Comparison of ENCODE assay signal across 2 cellular contexts in the genomic region with DNA sequence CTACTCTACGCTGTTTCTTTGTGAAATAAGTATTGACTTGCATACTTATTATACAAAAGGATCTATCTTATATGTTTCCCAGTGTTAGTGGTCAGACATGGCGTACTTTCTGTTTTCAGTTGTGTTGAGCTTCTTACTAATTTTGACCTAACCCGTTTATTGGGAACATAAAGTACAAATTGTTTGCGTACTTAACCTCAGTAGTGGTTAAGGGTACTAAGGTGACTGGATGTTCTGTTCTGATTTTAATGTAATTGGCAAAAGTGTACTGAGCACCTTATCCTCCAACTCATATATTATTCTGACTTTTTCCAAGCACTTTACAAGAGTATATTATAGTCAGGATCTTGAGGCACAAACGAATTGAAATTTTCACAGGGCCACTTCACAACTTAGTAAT.
TF ChIP-seq lines count a peak whose summit lies in the region.

No MANE protein-coding gene starts in this region.

TF ChIP-seq in GM23338, 12 proteins besides CTCF, POLR2A, EP300 and RAD21 (continued from another document):
- TF ChIP-seq, protein P1, sequence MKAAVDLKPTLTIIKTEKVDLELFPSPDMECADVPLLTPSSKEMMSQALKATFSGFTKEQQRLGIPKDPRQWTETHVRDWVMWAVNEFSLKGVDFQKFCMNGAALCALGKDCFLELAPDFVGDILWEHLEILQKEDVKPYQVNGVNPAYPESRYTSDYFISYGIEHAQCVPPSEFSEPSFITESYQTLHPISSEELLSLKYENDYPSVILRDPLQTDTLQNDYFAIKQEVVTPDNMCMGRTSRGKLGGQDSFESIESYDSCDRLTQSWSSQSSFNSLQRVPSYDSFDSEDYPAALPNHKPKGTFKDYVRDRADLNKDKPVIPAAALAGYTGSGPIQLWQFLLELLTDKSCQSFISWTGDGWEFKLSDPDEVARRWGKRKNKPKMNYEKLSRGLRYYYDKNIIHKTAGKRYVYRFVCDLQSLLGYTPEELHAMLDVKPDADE (IDR thresholded peaks at IDR 0.05), result no peak
- TF ChIP-seq EZH2phosphoT487 (IDR thresholded peaks at IDR 0.05; ENCODE audit: unreplicated experiment) (no peak), EZH2 (IDR thresholded peaks at IDR 0.05; ENCODE audit: low read depth, unreplicated experiment) (no peak), JUNB (IDR thresholded peaks at IDR 0.05; ENCODE audit: unreplicated experiment) (no peak), ZNF331 (CRISPR knock-in tag; IDR thresholded peaks at IDR 0.05; ENCODE audit: low read depth) (no peak), CREB1 (CRISPR knock-in tag; IDR thresholded peaks at IDR 0.05; ENCODE audit: low read depth) (no peak), NANOG (IDR thresholded peaks at IDR 0.05; ENCODE audit: borderline replicate concordance) (no peak)
- TF ChIP-seq, protein P2, sequence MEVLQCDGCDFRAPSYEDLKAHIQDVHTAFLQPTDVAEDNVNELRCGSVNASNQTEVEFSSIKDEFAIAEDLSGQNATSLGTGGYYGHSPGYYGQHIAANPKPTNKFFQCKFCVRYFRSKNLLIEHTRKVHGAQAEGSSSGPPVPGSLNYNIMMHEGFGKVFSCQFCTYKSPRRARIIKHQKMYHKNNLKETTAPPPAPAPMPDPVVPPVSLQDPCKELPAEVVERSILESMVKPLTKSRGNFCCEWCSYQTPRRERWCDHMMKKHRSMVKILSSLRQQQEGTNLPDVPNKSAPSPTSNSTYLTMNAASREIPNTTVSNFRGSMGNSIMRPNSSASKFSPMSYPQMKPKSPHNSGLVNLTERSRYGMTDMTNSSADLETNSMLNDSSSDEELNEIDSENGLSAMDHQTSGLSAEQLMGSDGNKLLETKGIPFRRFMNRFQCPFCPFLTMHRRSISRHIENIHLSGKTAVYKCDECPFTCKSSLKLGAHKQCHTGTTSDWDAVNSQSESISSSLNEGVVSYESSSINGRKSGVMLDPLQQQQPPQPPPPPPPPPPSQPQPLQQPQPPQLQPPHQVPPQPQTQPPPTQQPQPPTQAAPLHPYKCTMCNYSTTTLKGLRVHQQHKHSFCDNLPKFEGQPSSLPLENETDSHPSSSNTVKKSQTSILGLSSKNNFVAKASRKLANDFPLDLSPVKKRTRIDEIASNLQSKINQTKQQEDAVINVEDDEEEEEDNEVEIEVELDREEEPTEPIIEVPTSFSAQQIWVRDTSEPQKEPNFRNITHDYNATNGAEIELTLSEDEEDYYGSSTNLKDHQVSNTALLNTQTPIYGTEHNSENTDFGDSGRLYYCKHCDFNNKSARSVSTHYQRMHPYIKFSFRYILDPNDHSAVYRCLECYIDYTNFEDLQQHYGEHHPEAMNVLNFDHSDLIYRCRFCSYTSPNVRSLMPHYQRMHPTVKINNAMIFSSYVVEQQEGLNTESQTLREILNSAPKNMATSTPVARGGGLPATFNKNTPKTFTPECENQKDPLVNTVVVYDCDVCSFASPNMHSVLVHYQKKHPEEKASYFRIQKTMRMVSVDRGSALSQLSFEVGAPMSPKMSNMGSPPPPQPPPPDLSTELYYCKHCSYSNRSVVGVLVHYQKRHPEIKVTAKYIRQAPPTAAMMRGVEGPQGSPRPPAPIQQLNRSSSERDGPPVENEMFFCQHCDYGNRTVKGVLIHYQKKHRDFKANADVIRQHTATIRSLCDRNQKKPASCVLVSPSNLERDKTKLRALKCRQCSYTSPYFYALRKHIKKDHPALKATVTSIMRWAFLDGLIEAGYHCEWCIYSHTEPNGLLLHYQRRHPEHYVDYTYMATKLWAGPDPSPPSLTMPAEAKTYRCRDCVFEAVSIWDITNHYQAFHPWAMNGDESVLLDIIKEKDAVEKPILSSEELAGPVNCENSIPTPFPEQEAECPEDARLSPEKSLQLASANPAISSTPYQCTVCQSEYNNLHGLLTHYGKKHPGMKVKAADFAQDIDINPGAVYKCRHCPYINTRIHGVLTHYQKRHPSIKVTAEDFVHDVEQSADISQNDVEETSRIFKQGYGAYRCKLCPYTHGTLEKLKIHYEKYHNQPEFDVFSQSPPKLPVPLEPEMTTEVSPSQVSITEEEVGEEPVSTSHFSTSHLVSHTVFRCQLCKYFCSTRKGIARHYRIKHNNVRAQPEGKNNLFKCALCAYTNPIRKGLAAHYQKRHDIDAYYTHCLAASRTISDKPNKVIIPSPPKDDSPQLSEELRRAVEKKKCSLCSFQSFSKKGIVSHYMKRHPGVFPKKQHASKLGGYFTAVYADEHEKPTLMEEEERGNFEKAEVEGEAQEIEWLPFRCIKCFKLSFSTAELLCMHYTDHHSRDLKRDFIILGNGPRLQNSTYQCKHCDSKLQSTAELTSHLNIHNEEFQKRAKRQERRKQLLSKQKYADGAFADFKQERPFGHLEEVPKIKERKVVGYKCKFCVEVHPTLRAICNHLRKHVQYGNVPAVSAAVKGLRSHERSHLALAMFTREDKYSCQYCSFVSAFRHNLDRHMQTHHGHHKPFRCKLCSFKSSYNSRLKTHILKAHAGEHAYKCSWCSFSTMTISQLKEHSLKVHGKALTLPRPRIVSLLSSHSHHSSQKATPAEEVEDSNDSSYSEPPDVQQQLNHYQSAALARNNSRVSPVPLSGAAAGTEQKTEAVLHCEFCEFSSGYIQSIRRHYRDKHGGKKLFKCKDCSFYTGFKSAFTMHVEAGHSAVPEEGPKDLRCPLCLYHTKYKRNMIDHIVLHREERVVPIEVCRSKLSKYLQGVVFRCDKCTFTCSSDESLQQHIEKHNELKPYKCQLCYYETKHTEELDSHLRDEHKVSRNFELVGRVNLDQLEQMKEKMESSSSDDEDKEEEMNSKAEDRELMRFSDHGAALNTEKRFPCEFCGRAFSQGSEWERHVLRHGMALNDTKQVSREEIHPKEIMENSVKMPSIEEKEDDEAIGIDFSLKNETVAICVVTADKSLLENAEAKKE (CRISPR knock-in tag; IDR thresholded peaks at IDR 0.05), result no peak
TF ChIP-seq in GM23338: peak in this region for 0.

TF ChIP-seq in WTC11, 78 proteins besides CTCF, POLR2A, EP300 and RAD21 (continued from another document):
- TF ChIP-seq, protein P3, sequence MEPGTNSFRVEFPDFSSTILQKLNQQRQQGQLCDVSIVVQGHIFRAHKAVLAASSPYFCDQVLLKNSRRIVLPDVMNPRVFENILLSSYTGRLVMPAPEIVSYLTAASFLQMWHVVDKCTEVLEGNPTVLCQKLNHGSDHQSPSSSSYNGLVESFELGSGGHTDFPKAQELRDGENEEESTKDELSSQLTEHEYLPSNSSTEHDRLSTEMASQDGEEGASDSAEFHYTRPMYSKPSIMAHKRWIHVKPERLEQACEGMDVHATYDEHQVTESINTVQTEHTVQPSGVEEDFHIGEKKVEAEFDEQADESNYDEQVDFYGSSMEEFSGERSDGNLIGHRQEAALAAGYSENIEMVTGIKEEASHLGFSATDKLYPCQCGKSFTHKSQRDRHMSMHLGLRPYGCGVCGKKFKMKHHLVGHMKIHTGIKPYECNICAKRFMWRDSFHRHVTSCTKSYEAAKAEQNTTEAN (CRISPR knock-in tag; IDR thresholded peaks at IDR 0.05), result no peak
- TF ChIP-seq MYBL2 (CRISPR knock-in tag; IDR thresholded peaks at IDR 0.05) (no peak), ZNF317 (CRISPR knock-in tag; IDR thresholded peaks at IDR 0.05; ENCODE audit: borderline replicate concordance, low read depth) (no peak), NFE2L1 (CRISPR knock-in tag; IDR thresholded peaks at IDR 0.05) (no peak)
- TF ChIP-seq, protein P4, sequence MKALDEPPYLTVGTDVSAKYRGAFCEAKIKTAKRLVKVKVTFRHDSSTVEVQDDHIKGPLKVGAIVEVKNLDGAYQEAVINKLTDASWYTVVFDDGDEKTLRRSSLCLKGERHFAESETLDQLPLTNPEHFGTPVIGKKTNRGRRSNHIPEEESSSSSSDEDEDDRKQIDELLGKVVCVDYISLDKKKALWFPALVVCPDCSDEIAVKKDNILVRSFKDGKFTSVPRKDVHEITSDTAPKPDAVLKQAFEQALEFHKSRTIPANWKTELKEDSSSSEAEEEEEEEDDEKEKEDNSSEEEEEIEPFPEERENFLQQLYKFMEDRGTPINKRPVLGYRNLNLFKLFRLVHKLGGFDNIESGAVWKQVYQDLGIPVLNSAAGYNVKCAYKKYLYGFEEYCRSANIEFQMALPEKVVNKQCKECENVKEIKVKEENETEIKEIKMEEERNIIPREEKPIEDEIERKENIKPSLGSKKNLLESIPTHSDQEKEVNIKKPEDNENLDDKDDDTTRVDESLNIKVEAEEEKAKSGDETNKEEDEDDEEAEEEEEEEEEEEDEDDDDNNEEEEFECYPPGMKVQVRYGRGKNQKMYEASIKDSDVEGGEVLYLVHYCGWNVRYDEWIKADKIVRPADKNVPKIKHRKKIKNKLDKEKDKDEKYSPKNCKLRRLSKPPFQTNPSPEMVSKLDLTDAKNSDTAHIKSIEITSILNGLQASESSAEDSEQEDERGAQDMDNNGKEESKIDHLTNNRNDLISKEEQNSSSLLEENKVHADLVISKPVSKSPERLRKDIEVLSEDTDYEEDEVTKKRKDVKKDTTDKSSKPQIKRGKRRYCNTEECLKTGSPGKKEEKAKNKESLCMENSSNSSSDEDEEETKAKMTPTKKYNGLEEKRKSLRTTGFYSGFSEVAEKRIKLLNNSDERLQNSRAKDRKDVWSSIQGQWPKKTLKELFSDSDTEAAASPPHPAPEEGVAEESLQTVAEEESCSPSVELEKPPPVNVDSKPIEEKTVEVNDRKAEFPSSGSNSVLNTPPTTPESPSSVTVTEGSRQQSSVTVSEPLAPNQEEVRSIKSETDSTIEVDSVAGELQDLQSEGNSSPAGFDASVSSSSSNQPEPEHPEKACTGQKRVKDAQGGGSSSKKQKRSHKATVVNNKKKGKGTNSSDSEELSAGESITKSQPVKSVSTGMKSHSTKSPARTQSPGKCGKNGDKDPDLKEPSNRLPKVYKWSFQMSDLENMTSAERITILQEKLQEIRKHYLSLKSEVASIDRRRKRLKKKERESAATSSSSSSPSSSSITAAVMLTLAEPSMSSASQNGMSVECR (CRISPR knock-in tag; IDR thresholded peaks at IDR 0.05; ENCODE audit: borderline replicate concordance), result no peak
